In genomic region chr6:158131926-158132325, GRCh38 we compare ENCODE assay signal across 8 cellular contexts. TPM values are rescaled to one million over a fixed set of nuclear protein-coding genes. Genes with fewer than 3 reads are reported as not detected.
DNase-seq lines count a peak whose midpoint lies in the region; ATAC-seq, FAIRE-seq and TF ChIP-seq lines count a peak whose summit lies in the region.

No MANE protein-coding gene starts in this region.

- peak; percentile 41 for TF ChIP-seq CTCF in AG04449 (IDR thresholded peaks at IDR 0.05; ENCODE audit: insufficient read depth, low read length, missing control alignments)
- TF ChIP-seq CTCF in chondrocyte (IDR thresholded peaks at IDR 0.05): peak; percentile 79

- H3K9me3 Mint-ChIP-seq in chondrocyte (ENCODE audit: low read depth): no peaks in the 10 kb centered on the region

- CTCF ChIA-PET in AG04449 (lab: Yijun Ruan, JAX): interaction anchor here (0.7 to 4.4 kb wide), 16 partner anchors 8 to 817 kb away, joined by 3 to 17 read pairs (median 3); no protein-coding TSS in a partner anchor

- TF ChIP-seq POLR2A in GM12892 (IDR thresholded peaks at IDR 0.05; ENCODE audit: low read depth, low read length): no peak

- peaks cover 9% of the 10 kb centered on the region for H3K36me3 Mint-ChIP-seq in chondrocyte (ENCODE audit: low read depth)

- no peak overlapping the region for H3K4me3 Mint-ChIP-seq in chondrocyte (ENCODE audit: unreplicated experiment)

- FAIRE-seq in GM12892 (lab: Jason Lieb, UNC): peak; percentile 84

- no peak for ATAC-seq in HG03095 (IDR thresholded peaks at IDR 0.05; ENCODE audit: unreplicated experiment)

- POLR2A ChIA-PET in AG04449 (lab: Yijun Ruan, JAX): no interaction called here

- no peaks in the 10 kb centered on the region for H3K27me3 Mint-ChIP-seq in chondrocyte (ENCODE audit: low read depth)

- DNase-seq in AG04449 (ENCODE audit: low read depth, low spot score) (no peak), GM12892 (ENCODE audit: insufficient read length) (peak; percentile 19), NCI-H524 treated with DMSO at 0.1 percent for 48 hours (lab: John Stamatoyannopoulos, UW) (peak; percentile 19), chondrocyte (ENCODE audit: low spot score) (no peak), hypothalamus (lab: John Stamatoyannopoulos, UW) (no peak), AG08396 (ENCODE audit: low spot score) (no peak)
- DNase-seq in activated T-cell treated with anti-CD3 and anti-CD28 coated beads, Interleukin-2, amount 50 U/mL, for 48 hours: no peak

- no peaks in the 10 kb centered on the region for H3K4me1 Mint-ChIP-seq in chondrocyte (ENCODE audit: low read depth)

- no peak overlapping the region for H3K27ac Mint-ChIP-seq in chondrocyte (ENCODE audit: unreplicated experiment)

- no peak overlapping the region for H3K4me3 ChIP-seq in AG04449 (ENCODE audit: low read depth, low read length)

RNA-seq across cellular contexts. Expression of gene SERAC1, which starts 36.1 kb away (rescaled TPM):
- 2.1 TPM for polyA plus RNA-seq in GM12892 (2012; ENCODE audit: missing spikeins)
- 15.3 to 17.1 TPM (median 15.4 TPM) in 3 replicates for total RNA-seq in chondrocyte

RNA-seq across cellular contexts. Expression of gene GTF2H5, which starts 36.2 kb away (rescaled TPM):
- polyA plus RNA-seq in GM12892 (2012; ENCODE audit: missing spikeins): 27.3 TPM
- total RNA-seq in chondrocyte: 31.6 to 35.2 TPM (median 31.9 TPM) in 3 replicates

Comparison
In these comparisons a context has a peak if more than half of its experiments do, and no peak if none do; other contexts are left out.
1. DNase-seq: peak in GM12892 (single experiment) and NCI-H524 treated with DMSO at 0.1 percent for 48 hours (single experiment); none in AG04449 (single experiment), chondrocyte (single experiment), hypothalamus (0 of 51), activated T-cell treated with anti-CD3 and anti-CD28 coated beads, Interleukin-2, amount 50 U/mL, for 48 hours (0 of 2) and AG08396 (single experiment).